8 cellular contexts compared by ENCODE assay signal in the genomic region with DNA sequence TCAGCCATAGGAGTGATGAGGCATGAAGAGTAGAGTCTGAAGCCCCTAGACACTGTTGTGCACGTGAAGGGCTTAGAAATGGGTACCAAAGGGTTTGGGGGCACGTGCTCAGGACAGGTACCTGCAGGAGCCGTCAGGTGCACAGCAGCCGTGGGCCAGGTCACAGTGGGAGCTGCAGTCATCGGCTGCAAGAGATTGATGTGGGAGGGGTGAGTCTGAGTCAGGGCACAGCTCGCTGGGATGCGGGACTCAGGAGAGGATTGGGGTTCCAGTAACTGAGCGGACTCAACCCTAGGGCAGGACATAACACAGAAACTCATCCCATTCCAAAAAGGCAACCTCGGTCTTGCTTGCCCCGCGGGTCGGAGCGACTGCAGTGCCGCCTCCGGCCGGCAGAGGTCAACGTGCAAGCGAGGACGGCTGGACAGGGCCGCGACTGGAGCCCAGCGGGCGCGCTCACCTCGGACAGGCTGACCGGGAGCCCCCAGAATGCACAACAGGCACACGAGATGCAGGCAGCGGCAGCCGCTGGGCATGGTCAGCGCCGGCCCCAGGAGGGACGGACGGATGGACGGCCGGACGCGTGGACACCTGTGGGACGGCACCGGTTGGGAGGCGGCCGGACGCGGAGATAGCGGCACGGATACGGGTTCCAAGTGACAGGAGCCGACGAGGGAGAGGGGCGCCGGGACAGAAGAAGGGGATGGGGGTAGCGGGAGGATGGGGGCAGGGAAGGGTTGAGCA. TPM values are rescaled to one million over a fixed set of nuclear protein-coding genes. Genes with fewer than 3 reads are reported as not detected.
A peak's percentile ranks its signal among the peaks of the same experiment; 100 is the strongest.
DNase-seq lines count a peak whose midpoint lies in the region; ATAC-seq and TF ChIP-seq lines count a peak whose summit lies in the region.

No MANE protein-coding gene starts in this region.

- no peaks in the 10 kb centered on the region for H3K27me3 Mint-ChIP-seq in CD8-positive, alpha-beta T cell (ENCODE audit: low read depth)

- peak; percentile 38 to 78 (median 66) for DNase-seq in CD8-positive, alpha-beta T cell
- DNase-seq in HCEC 1CT (peak; percentile 80), NCI-H510A treated with DMSO at 0.1 percent for 48 hours (lab: John Stamatoyannopoulos, UW) (peak; percentile 60), dedifferentiated amniotic fluid mesenchymal stem cell (ENCODE audit: extremely low spot score) (peak; percentile 74), left kidney (ENCODE audit: low read depth, low spot score) (peak; percentile 92)
- DNase-seq in activated CD4-positive, alpha-beta T cell treated with anti-CD3 and anti-CD28 coated beads, Interleukin-2, amount 50 U/mL, for 1 hour = peak; percentile 64
- peak in 3 of 4 experiments; percentile 43 to 61 (median 45) for DNase-seq in stimulated activated CD4-positive, alpha-beta T cell treated with anti-CD3 and anti-CD28 coated beads, Interleukin-1b, Interleukin-23, amount 100 ng/mL, for 24 hours (ENCODE audit: low read depth in 4 of 4, low spot score in 1 of 4)

- H3K9me3 Mint-ChIP-seq in CD8-positive, alpha-beta T cell = no peaks in the 10 kb centered on the region

- peak overlapping the region; percentile 82 for H3K4me3 Mint-ChIP-seq in CD8-positive, alpha-beta T cell

- H3K27me3 ChIP-seq in CD8-positive, alpha-beta T cell (ENCODE audit: insufficient read depth, low read length) = no peaks in the 10 kb centered on the region

- H3K9me3 ChIP-seq in CD8-positive, alpha-beta T cell (ENCODE audit: low read length) = no peaks in the 10 kb centered on the region

- POLR2A ChIA-PET in CD8-positive, alpha-beta T cell (lab: Charles Lee) = interaction anchor here (0.7 to 1.4 kb wide), 7 partner anchors 23 to 191 kb away, joined by 3 to 5 read pairs (median 4); a partner anchor contains a TSS

- peak overlapping the region; percentile 73 for H3K4me3 ChIP-seq in CD8-positive, alpha-beta T cell (ENCODE audit: low read depth, low read length)

- peak; percentile 61 for ATAC-seq in CD8-positive, alpha-beta T cell
- ATAC-seq in HG03520 (IDR thresholded peaks at IDR 0.05; ENCODE audit: unreplicated experiment) = no peak

- H3K27ac Mint-ChIP-seq in CD8-positive, alpha-beta T cell = peak overlapping the region; percentile 41

- H3K4me1 Mint-ChIP-seq in CD8-positive, alpha-beta T cell (ENCODE audit: low read depth) = peaks cover 15% of the 10 kb centered on the region

- peaks cover 7% of the 10 kb centered on the region for H3K4me1 ChIP-seq in CD8-positive, alpha-beta T cell (ENCODE audit: insufficient read depth, low read length)

- TF ChIP-seq CTCF in CD8-positive, alpha-beta T cell (IDR thresholded peaks at IDR 0.05) = peak; percentile 89

- H3K36me3 Mint-ChIP-seq in CD8-positive, alpha-beta T cell = peaks cover 23% of the 10 kb centered on the region

- intact Hi-C loops in CD8-positive, alpha-beta T cell (cut with DNase I, micrococcal nuclease) = loop anchor here (1.0 to 2.0 kb wide), 3 partner anchors 23 to 52 kb away; a partner anchor contains a TSS

- CTCF ChIA-PET in CD8-positive, alpha-beta T cell (lab: Charles Lee) = interaction anchor here (0.8 to 5.5 kb wide), 12 partner anchors 8 to 58 kb away, joined by 3 to 57 read pairs (median 6); no protein-coding TSS in a partner anchor

- peaks cover 6% of the 10 kb centered on the region for H3K36me3 ChIP-seq in CD8-positive, alpha-beta T cell (ENCODE audit: insufficient read depth, low read length)

- no peak overlapping the region for H3K27ac ChIP-seq in CD8-positive, alpha-beta T cell (ENCODE audit: low read depth, low read length)

RNA-seq across cellular contexts. Expression of a gene that starts 0.9 kb away (rescaled TPM):
- under 1 TPM; 0.56 to 0.71 TPM for total RNA-seq in CD8-positive, alpha-beta T cell

RNA-seq across cellular contexts. Expression of a gene that starts 22.9 kb away (rescaled TPM):
- 10 to 100 TPM; 29.2 to 29.7 TPM for total RNA-seq in CD8-positive, alpha-beta T cell

RNA-seq across cellular contexts. Expression of a gene that starts 27.1 kb away (rescaled TPM):
- 10 to 100 TPM; 39.7 to 45.5 TPM for total RNA-seq in CD8-positive, alpha-beta T cell

RNA-seq across cellular contexts. Expression of a gene that starts 55.7 kb away (rescaled TPM):
- under 1 TPM; 0.56 to 0.90 TPM for total RNA-seq in CD8-positive, alpha-beta T cell
